Comparison of ENCODE assay signal across 11 cellular contexts in the genomic region with DNA sequence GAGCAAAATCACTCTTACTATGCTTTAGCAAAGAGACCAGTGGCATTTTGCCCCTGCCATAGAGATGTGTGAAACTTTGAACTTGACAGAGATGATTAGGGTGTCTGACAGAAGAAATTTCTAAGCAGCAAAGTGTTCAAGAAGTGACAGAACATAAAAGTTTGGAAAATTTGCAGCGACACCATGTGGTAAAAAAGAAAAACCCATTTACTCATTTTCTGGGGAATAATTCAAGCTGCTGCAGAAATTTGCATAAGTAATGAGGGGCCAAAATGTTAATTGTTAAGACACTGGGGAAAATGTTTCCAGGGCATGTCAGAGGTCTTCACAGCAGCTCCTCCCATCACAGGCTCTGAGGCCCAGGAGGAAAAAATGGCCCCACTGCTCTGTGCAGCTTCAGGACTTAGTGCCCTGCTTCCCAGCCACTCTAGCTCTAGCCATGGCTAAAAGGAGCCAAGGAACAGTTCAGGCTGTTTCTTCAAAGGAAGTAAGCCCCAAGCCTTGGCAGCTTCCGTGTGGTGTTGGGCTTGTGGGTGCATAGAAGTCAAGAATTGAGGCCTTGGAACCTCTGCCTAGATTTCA. TPM values are rescaled to one million over a fixed set of nuclear protein-coding genes. Genes with fewer than 3 reads are reported as not detected.
A peak's percentile ranks its signal among the peaks of the same experiment; 100 is the strongest.
DNase-seq lines count a peak whose midpoint lies in the region; ATAC-seq and TF ChIP-seq lines count a peak whose summit lies in the region.
"Had no signal": no experiment of that assay in that cellular context is flagged by ENCODE, and none has a peak within 500 bp of the region (broad histone marks: within the 10 kb centered on the region; RNA-seq: fewer than 3 reads in every experiment).

No MANE protein-coding gene starts in this region.

- H3K4me1 ChIP-seq in left ventricle myocardium inferior = peaks cover 4% of the 10 kb centered on the region
- no peaks in the 10 kb centered on the region for H3K4me1 ChIP-seq in ovary (ENCODE audit: insufficient read depth)

- DNase-seq in left ventricle myocardium inferior = no peak
- DNase-seq in left ventricle myocardium superior = no peak
- DNase-seq in RWPE1 (ENCODE audit: low spot score) = no peak
- peak; percentile 53 for DNase-seq in fibroblast of the aortic adventitia (ENCODE audit: low read depth)
- no peak for DNase-seq in ovary
- DNase-seq: midbrain; NCI-H82; stimulated activated CD4-positive, alpha-beta T cell treated with anti-CD3 and anti-CD28 coated beads, Interleukin-2, amount 100 ng/mL, for 48 hours had no signal

- no peaks in the 10 kb centered on the region for H3K9me3 ChIP-seq in left ventricle myocardium inferior (replicated peaks)
- no peaks in the 10 kb centered on the region for H3K9me3 ChIP-seq in ovary

- TF ChIP-seq CTCF in left ventricle myocardium inferior (IDR thresholded peaks at IDR 0.05; ENCODE audit: borderline replicate concordance) (peak; percentile 36), RWPE1 (conservative IDR thresholded peaks at IDR 0.05; ENCODE audit: low read depth) (0 out of 2 replicates have a peak, but pooled peaks have one; percentile 14), fibroblast of the aortic adventitia (IDR thresholded peaks at IDR 0.05; ENCODE audit: insufficient read depth, low read length) (peak; percentile 38), ovary (IDR thresholded peaks at IDR 0.05) (no peak)

- H3K27me3 ChIP-seq in left ventricle myocardium inferior (ENCODE audit: low read depth) (no peaks in the 10 kb centered on the region), ovary (no peaks in the 10 kb centered on the region)

- 39 to 61% (median 59%) methylated on average over 2 of the region's 2 CpGs for WGBS in ovary, 3 donors

- CTCF ChIA-PET in RWPE1 (lab: Yijun Ruan, JAX) = interaction anchor here (0.6 kb wide), 3 partner anchors 13 to 169 kb away, joined by 3 to 5 read pairs (median 3); no protein-coding TSS in a partner anchor

- intact Hi-C loops in left ventricle myocardium inferior (cut with micrococcal nuclease) (no loop called here), left ventricle myocardium superior (cut with micrococcal nuclease) (no loop called here), ovary (cut with DNase I) (loop anchor here in 1 of 4 donors (5.0 kb wide), 1 partner anchor 57 kb away; no protein-coding TSS in a partner anchor)

- POLR2A ChIA-PET in RWPE1 (lab: Yijun Ruan, JAX; ENCODE audit: low non-redundant PET) = no interaction called here

- no peak for TF ChIP-seq POLR2A in ovary (IDR thresholded peaks at IDR 0.05)

- no peak overlapping the region for H3K27ac ChIP-seq in left ventricle myocardium inferior (replicated peaks)
- H3K27ac ChIP-seq in RWPE1 = no peak overlapping the region
- no peak overlapping the region for H3K27ac ChIP-seq in ovary

- H3K36me3 ChIP-seq in left ventricle myocardium inferior (no peaks in the 10 kb centered on the region), ovary (no peaks in the 10 kb centered on the region)

- ATAC-seq in left ventricle myocardium superior (no peak), HG03135 (IDR thresholded peaks at IDR 0.05; ENCODE audit: unreplicated experiment) (no peak), GM19324 (IDR thresholded peaks at IDR 0.05; ENCODE audit: low FRiP score, unreplicated experiment) (no peak), HG02759 (IDR thresholded peaks at IDR 0.05; ENCODE audit: unreplicated experiment) (no peak)

- TF ChIP-seq EP300 in ovary (IDR thresholded peaks at IDR 0.05) = no peak

- H3K4me3 ChIP-seq in left ventricle myocardium inferior = no peak overlapping the region
- H3K4me3 ChIP-seq in fibroblast of the aortic adventitia (ENCODE audit: low read depth, low read length) = no peak overlapping the region
- no peak overlapping the region for H3K4me3 ChIP-seq in ovary

RNA-seq across cellular contexts. Expression of gene AP3B1, which starts 6.1 kb away (rescaled TPM):
- 22.0 TPM for total RNA-seq in left ventricle myocardium inferior
- 25.5 TPM for total RNA-seq in left ventricle myocardium superior
- 78.5 and 84.6 TPM in 2 replicates for total RNA-seq in fibroblast of the aortic adventitia (ENCODE audit: low replicate concordance)
- total RNA-seq in ovary = 10 to 100 TPM; 23.2 to 38.8 (median 28.5) TPM
- polyA plus RNA-seq in ovary = 10 to 100 TPM; 14.5 to 31.2 TPM

RNA-seq across cellular contexts. Expression of gene SCAMP1, which starts 59.9 kb away (rescaled TPM):
- 29.2 TPM for total RNA-seq in left ventricle myocardium inferior
- total RNA-seq in left ventricle myocardium superior = 31.6 TPM
- total RNA-seq in fibroblast of the aortic adventitia (ENCODE audit: low replicate concordance) = 29.9 and 56.3 TPM in 2 replicates
- total RNA-seq in ovary = 10 to 100 TPM; 26.9 to 38.8 (median 35.7) TPM
- polyA plus RNA-seq in ovary = 10 to 100 TPM; 13.6 to 27.1 TPM

Comparison
In these comparisons a context has a peak if more than half of its experiments do, and no peak if none do; other contexts are left out.
1. CTCF ChIP-seq: peak in left ventricle myocardium inferior (single experiment), RWPE1 (single experiment) and fibroblast of the aortic adventitia (single experiment); none in ovary (0 of 3).